22 cellular contexts compared by ENCODE assay signal in genomic region chr20:19024296-19025035, GRCh38.
A peak's percentile ranks its signal among the peaks of the same experiment; 100 is the strongest.
DNase-seq lines count a peak whose midpoint lies in the region; ATAC-seq, FAIRE-seq and TF ChIP-seq lines count a peak whose summit lies in the region.
"Had no signal": no experiment of that assay in that cellular context is flagged by ENCODE, and none has a peak within 500 bp of the region (broad histone marks: within the 10 kb centered on the region; RNA-seq: fewer than 3 reads in every experiment).

No MANE protein-coding gene starts in this region.

- peak overlapping the region in 1 of 3 experiments; percentile 32 for H3K4me3 Mint-ChIP-seq in nephron
- H3K4me3 Mint-ChIP-seq in type B pancreatic cell = no peak overlapping the region
- H3K4me3 Mint-ChIP-seq: CD8-positive, alpha-beta T cell had no signal

- H3K27ac Mint-ChIP-seq in nephron = peak overlapping the region; percentile 79 to 98 (median 88)
- H3K27ac Mint-ChIP-seq in type B pancreatic cell = peak overlapping the region; percentile 48
- H3K27ac Mint-ChIP-seq: CD8-positive, alpha-beta T cell had no signal

- no peaks in the 10 kb centered on the region for H3K9me3 ChIP-seq in effector memory CD4-positive, alpha-beta T cell (ENCODE audit: control insufficient read depth, low read length)
- H3K9me3 ChIP-seq: MG63, Peyer's patch had no signal

- no peaks in the 10 kb centered on the region for H3K4me1 ChIP-seq in effector memory CD4-positive, alpha-beta T cell (ENCODE audit: control insufficient read depth, insufficient read depth, low read length, poor library complexity, severe bottlenecking)
- H3K4me1 ChIP-seq: Peyer's patch had no signal

- no peak for ATAC-seq in HG03045 (IDR thresholded peaks at IDR 0.05; ENCODE audit: unreplicated experiment)
- ATAC-seq: CD8-positive, alpha-beta T cell; Right ventricle myocardium inferior had no signal

- peak; percentile 13 for DNase-seq in NCI-H2227 (lab: John Stamatoyannopoulos, UW; ENCODE audit: unreplicated experiment)
- DNase-seq in NCI-H2227 treated with DMSO at 0.1 percent for 48 hours (lab: John Stamatoyannopoulos, UW) = no peak
- no peak for DNase-seq in bronchial epithelial cell (ENCODE audit: low read depth)
- no peak for DNase-seq in type B pancreatic cell (ENCODE audit: extremely low spot score, unreplicated experiment)
- no peak for DNase-seq in effector memory CD4-positive, alpha-beta T cell
- DNase-seq in T-helper 1 cell = no peak
- DNase-seq: 8988T; CD8-positive, alpha-beta T cell; DND-41; HCEC 1CT; Karpas-422; MG63; NCI-H1092 treated with DMSO at 0.1 percent for 48 hours; NCI-H1694; NCI-H2107; NCI-H446; Peyer's patch had no signal

- H3K4me3 ChIP-seq in bronchial epithelial cell (ENCODE audit: low read depth, low read length) = no peak overlapping the region
- no peak overlapping the region for H3K4me3 ChIP-seq in effector memory CD4-positive, alpha-beta T cell (ENCODE audit: insufficient read depth, low read depth, low read length, poor library complexity, severe bottlenecking)
- H3K4me3 ChIP-seq: MG63, Peyer's patch had no signal

- H3K36me3 Mint-ChIP-seq in nephron (ENCODE audit: low read depth) (no peaks in the 10 kb centered on the region), type B pancreatic cell (no peaks in the 10 kb centered on the region)
- H3K36me3 Mint-ChIP-seq: CD8-positive, alpha-beta T cell had no signal

- H3K27me3 Mint-ChIP-seq in nephron (ENCODE audit: low read depth) = peaks cover 9% of the 10 kb centered on the region
- no peaks in the 10 kb centered on the region for H3K27me3 Mint-ChIP-seq in type B pancreatic cell

- FAIRE-seq in bronchial epithelial cell (lab: Jason Lieb, UNC) = peak; percentile 55
- FAIRE-seq: D721Med, G401.6 had no signal

- no peaks in the 10 kb centered on the region for H3K36me3 ChIP-seq in bronchial epithelial cell (ENCODE audit: control insufficient read depth, insufficient read depth, low read length)
- no peaks in the 10 kb centered on the region for H3K36me3 ChIP-seq in effector memory CD4-positive, alpha-beta T cell (ENCODE audit: control insufficient read depth, insufficient read depth, low read length)
- H3K36me3 ChIP-seq: MG63, Peyer's patch had no signal

- no peak overlapping the region for H3K27ac ChIP-seq in effector memory CD4-positive, alpha-beta T cell (ENCODE audit: insufficient read depth, low read length, poor library complexity, severe bottlenecking)
- H3K27ac ChIP-seq: Peyer's patch had no signal

- H3K9me3 Mint-ChIP-seq in nephron (peaks cover under 1% of the 10 kb centered on the region), type B pancreatic cell (no peaks in the 10 kb centered on the region)

- TF ChIP-seq CTCF in bronchial epithelial cell (IDR thresholded peaks at IDR 0.05; ENCODE audit: insufficient read depth, low read length, severe bottlenecking) (no peak), nephron (IDR thresholded peaks at IDR 0.05; ENCODE audit: unreplicated experiment in 3 of 3) (no peak), type B pancreatic cell (conservative IDR thresholded peaks at IDR 0.05) (no peak)

- H3K4me1 Mint-ChIP-seq in nephron = peaks cover 29% of the 10 kb centered on the region
- peaks cover 8% of the 10 kb centered on the region for H3K4me1 Mint-ChIP-seq in type B pancreatic cell (ENCODE audit: unreplicated experiment)

- H3K27me3 ChIP-seq in bronchial epithelial cell (ENCODE audit: control insufficient read depth, insufficient read depth, low read length) = no peaks in the 10 kb centered on the region
- H3K27me3 ChIP-seq in effector memory CD4-positive, alpha-beta T cell (replicated peaks; ENCODE audit: control insufficient read depth, insufficient read depth, low read length, poor library complexity, severe bottlenecking) = no peaks in the 10 kb centered on the region
- H3K27me3 ChIP-seq: MG63, Peyer's patch had no signal
